2 cellular contexts compared by ENCODE assay signal in the genomic region with DNA sequence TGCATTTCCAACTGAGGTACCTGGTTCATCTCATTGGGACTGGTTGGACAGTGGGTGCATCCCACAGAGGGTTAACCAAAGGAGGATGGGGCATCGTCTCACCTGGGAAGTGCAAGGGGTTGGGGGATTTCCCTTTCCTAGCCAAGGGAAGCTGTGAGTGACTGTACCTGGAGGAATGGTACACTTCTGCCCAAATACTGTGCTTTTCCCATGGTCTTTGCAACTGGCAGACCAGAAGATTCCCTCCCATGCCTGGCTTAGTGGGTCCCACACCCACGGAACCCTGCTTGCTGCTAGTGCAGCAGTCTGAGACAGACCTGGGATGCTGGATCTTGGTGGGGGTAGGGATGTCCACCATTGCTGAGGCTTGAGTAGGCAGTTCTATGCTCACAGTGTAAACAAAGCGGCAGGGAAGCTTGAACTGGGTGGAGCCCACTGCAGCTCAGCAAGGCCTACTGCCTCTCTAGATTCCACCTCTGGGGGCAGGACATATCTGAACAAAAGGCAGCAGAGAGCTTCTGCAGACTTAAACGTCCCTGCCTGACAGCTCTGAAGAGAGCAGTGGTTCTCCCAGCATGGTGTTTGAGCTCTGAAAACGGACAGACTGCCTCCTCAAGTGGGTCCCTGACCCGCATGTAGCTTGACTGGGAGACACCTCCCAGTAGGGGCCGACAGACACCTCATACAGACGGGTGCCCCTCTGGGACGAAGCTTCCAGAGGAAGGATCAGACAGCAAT. TPM values are rescaled to one million over a fixed set of nuclear protein-coding genes. Genes with fewer than 3 reads are reported as not detected.
"Had no signal": no experiment of that assay in that cellular context is flagged by ENCODE, and none has a peak within 500 bp of the region (broad histone marks: within the 10 kb centered on the region; RNA-seq: fewer than 3 reads in every experiment).

No MANE protein-coding gene starts in this region.

RNA-seq across cellular contexts. Expression of a gene that starts 9.7 kb away (rescaled TPM):
- polyA plus RNA-seq: immature natural killer cell had no signal

RNA-seq across cellular contexts. Expression of a gene that starts 15.6 kb away (rescaled TPM):
- total RNA-seq: mesenteric fat pad had no signal
- polyA plus RNA-seq: immature natural killer cell had no signal
